Comparison of ENCODE assay signal across 28 cellular contexts in genomic region chr2:88442501-88442900, GRCh38. TPM values are rescaled to one million over a fixed set of nuclear protein-coding genes. Genes with fewer than 3 reads are reported as not detected.
"Had no signal": no experiment of that assay in that cellular context is flagged by ENCODE, and none has a peak within 500 bp of the region (broad histone marks: within the 10 kb centered on the region; RNA-seq: fewer than 3 reads in every experiment).

No MANE protein-coding gene starts in this region.

- H3K36me3 Mint-ChIP-seq: activated naive CD8-positive, alpha-beta T cell; memory B cell; stimulated activated memory B cell treated with anti-CD40 and anti-IgM and Interleukin-4, amounts not matched to agents 10 μg/mL and 1 μg/mL and 100 μg/mL, for 72 hours had no signal

- H3K36me3 ChIP-seq: adrenal gland, ascending aorta, brain microvascular endothelial cell, stomach, transverse colon, vagina, WERI-Rb-1 had no signal

- H3K9me3 Mint-ChIP-seq: activated T-cell treated with anti-CD3 and anti-CD28 coated beads, Interleukin-2, amount 50 U/mL, for 24 hours; activated T-helper 17 cell treated with anti-CD3 and anti-CD28 coated beads, Interleukin-2, amount 50 U/mL, for 72 hours; effector memory CD8-positive, alpha-beta T cell; memory B cell; nephron progenitor cell; stimulated activated memory B cell treated with anti-CD40 and anti-IgM and Interleukin-4, amounts not matched to agents 10 μg/mL and 1 μg/mL and 100 μg/mL, for 72 hours had no signal

- H3K4me2 ChIP-seq: hepatocyte had no signal

- H3K4me3 ChIP-seq: adrenal gland, ascending aorta, hepatocyte, mucosa of descending colon, stomach, transverse colon, vagina had no signal

- H3K79me2 ChIP-seq: hepatocyte, parathyroid adenoma had no signal

- DNase-seq: activated CD4-positive, alpha-beta T cell treated with anti-CD3 and anti-CD28 coated beads for 1 hour; activated naive CD4-positive, alpha-beta T cell; activated T-cell treated with anti-CD3 and anti-CD28 coated beads, Interleukin-2, amount 50 U/mL, for 24 hours; adrenal gland; brain microvascular endothelial cell; caudate nucleus; effector memory CD8-positive, alpha-beta T cell; glutamatergic neuron; mucosa of descending colon; nephron progenitor cell; right cardiac atrium; stimulated activated CD4-positive, alpha-beta T cell treated with anti-CD3 and anti-CD28 coated beads, Interleukin-12 subunit alpha, Interleukin-12 subunit beta, amount 100 ng/mL, for 4 hours; stomach; transverse colon; WERI-Rb-1 had no signal

- H3K9ac ChIP-seq: parathyroid adenoma had no signal

- H3K4me1 Mint-ChIP-seq: activated T-helper 17 cell treated with anti-CD3 and anti-CD28 coated beads, Interleukin-2, amount 50 U/mL, for 72 hours; memory B cell; stimulated activated memory B cell treated with anti-CD40 and anti-IgM and Interleukin-4, amounts not matched to agents 10 μg/mL and 1 μg/mL and 100 μg/mL, for 72 hours had no signal

- H3K9me3 ChIP-seq: adrenal gland, ascending aorta, mucosa of descending colon, stomach, transverse colon, vagina had no signal

- H2AFZ ChIP-seq: hepatocyte, parathyroid adenoma had no signal

- H3K27ac Mint-ChIP-seq: activated naive CD8-positive, alpha-beta T cell; activated T-cell treated with anti-CD3 and anti-CD28 coated beads, Interleukin-2, amount 50 U/mL, for 24 hours; activated T-helper 17 cell treated with anti-CD3 and anti-CD28 coated beads, Interleukin-2, amount 50 U/mL, for 72 hours; effector memory CD8-positive, alpha-beta T cell; memory B cell; nephron progenitor cell; stimulated activated memory B cell treated with anti-CD40 and anti-IgM and Interleukin-4, amounts not matched to agents 10 μg/mL and 1 μg/mL and 100 μg/mL, for 72 hours had no signal

- ATAC-seq: activated T-helper 17 cell treated with anti-CD3 and anti-CD28 coated beads, Interleukin-2, amount 50 U/mL, for 72 hours; effector memory CD8-positive, alpha-beta T cell; esophagus mucosa; mucosa of descending colon; right cardiac atrium; stimulated activated memory B cell treated with anti-CD40 and anti-IgM and Interleukin-4, amounts not matched to agents 10 μg/mL and 1 μg/mL and 100 μg/mL, for 72 hours had no signal

- H3K27ac ChIP-seq: adrenal gland, ascending aorta, brain microvascular endothelial cell, hepatocyte, parathyroid adenoma, stomach, transverse colon, vagina, WERI-Rb-1 had no signal

- H3K4me3 Mint-ChIP-seq: activated naive CD8-positive, alpha-beta T cell; activated T-cell treated with anti-CD3 and anti-CD28 coated beads, Interleukin-2, amount 50 U/mL, for 24 hours; activated T-helper 17 cell treated with anti-CD3 and anti-CD28 coated beads, Interleukin-2, amount 50 U/mL, for 72 hours; effector memory CD8-positive, alpha-beta T cell; memory B cell; nephron progenitor cell; stimulated activated memory B cell treated with anti-CD40 and anti-IgM and Interleukin-4, amounts not matched to agents 10 μg/mL and 1 μg/mL and 100 μg/mL, for 72 hours had no signal

- H3K27me3 ChIP-seq: ascending aorta, brain microvascular endothelial cell, vagina had no signal

- H3K4me1 ChIP-seq: adrenal gland, ascending aorta, parathyroid adenoma, stomach, transverse colon, vagina had no signal

RNA-seq across cellular contexts. Expression of gene FOXI3, which starts 10.0 kb away (rescaled TPM):
- total RNA-seq: activated T-helper 17 cell treated with anti-CD3 and anti-CD28 coated beads, Interleukin-2, amount 50 U/mL, for 72 hours; adrenal gland; ascending aorta; dermis microvascular lymphatic vessel endothelial cell; endothelial cell of umbilical vein; esophagus mucosa; hepatocyte; mucosa of descending colon; pulmonary artery endothelial cell; right cardiac atrium; skeletal muscle tissue; transverse colon; vagina had no signal
- polyA plus RNA-seq: adrenal gland, endothelial cell of umbilical vein, hepatocyte, right cardiac atrium, stomach had no signal
